Comparison of ENCODE assay signal across 1 cellular context in genomic region chr1:241641748-241642592, GRCh38.
TF ChIP-seq lines count a peak whose summit lies in the region.

No MANE protein-coding gene starts in this region.

TF ChIP-seq in HepG2, 621 proteins besides CTCF, POLR2A, EP300 and RAD21 (continued from another document):
- TF ChIP-seq FOSL2 (CRISPR knock-in tag; IDR thresholded peaks at IDR 0.05) (peak; percentile 87), ZNF839 (CRISPR knock-in tag; IDR thresholded peaks at IDR 0.05; ENCODE audit: borderline replicate concordance) (no peak), RBFOX2 (IDR thresholded peaks at IDR 0.05; ENCODE audit: low read depth, low read length) (no peak), SOX13 (IDR thresholded peaks at IDR 0.05) (no peak), SOX13 (CRISPR knock-in tag; conservative IDR thresholded peaks at IDR 0.05 in 1 of 2, IDR thresholded peaks at IDR 0.05 in 1 of 2) (peak in 1 of 2 experiments; percentile 54; a peak in 2 of 4 replicates), MEIS1 (CRISPR knock-in tag; IDR thresholded peaks at IDR 0.05; ENCODE audit: borderline replicate concordance) (no peak), TEF (CRISPR knock-in tag; IDR thresholded peaks at IDR 0.05) (no peak), ZSCAN31 (CRISPR knock-in tag; IDR thresholded peaks at IDR 0.05; ENCODE audit: low read depth) (no peak), JUND (CRISPR knock-in tag; IDR thresholded peaks at IDR 0.05) (peak; percentile 56; the same call in 1 of the 2 replicates), WIZ (CRISPR knock-in tag; IDR thresholded peaks at IDR 0.05) (no peak), CBX2 (IDR thresholded peaks at IDR 0.05; ENCODE audit: low read depth, low read length) (no peak), CBX2 (CRISPR knock-in tag; IDR thresholded peaks at IDR 0.05; ENCODE audit: low read depth) (no peak), SSRP1 (CRISPR knock-in tag; IDR thresholded peaks at IDR 0.05) (no peak), LRRFIP1 (CRISPR knock-in tag; conservative IDR thresholded peaks at IDR 0.05) (no peak), BCLAF1 (IDR thresholded peaks at IDR 0.05) (no peak), MATR3 (CRISPR knock-in tag; IDR thresholded peaks at IDR 0.05) (no peak), ZNF83 (CRISPR knock-in tag; IDR thresholded peaks at IDR 0.05; ENCODE audit: borderline replicate concordance) (no peak), ZNF850 (CRISPR knock-in tag; conservative IDR thresholded peaks at IDR 0.05) (peak; percentile 98), GABPA (IDR thresholded peaks at IDR 0.05; ENCODE audit: low read depth, low read length) (no peak), GABPA (CRISPR knock-in tag; IDR thresholded peaks at IDR 0.05; ENCODE audit: low read depth) (no peak), CREB1 (IDR thresholded peaks at IDR 0.05) (no peak), CREB1 (CRISPR knock-in tag; IDR thresholded peaks at IDR 0.05) (no peak; the same call in 1 of the 2 replicates), SMAD3 (CRISPR knock-in tag; IDR thresholded peaks at IDR 0.05) (no peak), ZNF7 (CRISPR knock-in tag; IDR thresholded peaks at IDR 0.05) (peak; percentile 19; the same call in 1 of the 2 replicates), CREM (IDR thresholded peaks at IDR 0.05) (0 out of 2 replicates have a peak, but pooled peaks have one; percentile 8), CREM (CRISPR knock-in tag; IDR thresholded peaks at IDR 0.05) (no peak), ZFY (CRISPR knock-in tag; IDR thresholded peaks at IDR 0.05) (no peak), FOXM1 (CRISPR knock-in tag; IDR thresholded peaks at IDR 0.05) (no peak), HOMEZ (CRISPR knock-in tag; IDR thresholded peaks at IDR 0.05; ENCODE audit: low read depth) (peak; percentile 32; the same call in 1 of the 2 replicates)
